Comparison of ENCODE assay signal across 9 cellular contexts in the genomic region with DNA sequence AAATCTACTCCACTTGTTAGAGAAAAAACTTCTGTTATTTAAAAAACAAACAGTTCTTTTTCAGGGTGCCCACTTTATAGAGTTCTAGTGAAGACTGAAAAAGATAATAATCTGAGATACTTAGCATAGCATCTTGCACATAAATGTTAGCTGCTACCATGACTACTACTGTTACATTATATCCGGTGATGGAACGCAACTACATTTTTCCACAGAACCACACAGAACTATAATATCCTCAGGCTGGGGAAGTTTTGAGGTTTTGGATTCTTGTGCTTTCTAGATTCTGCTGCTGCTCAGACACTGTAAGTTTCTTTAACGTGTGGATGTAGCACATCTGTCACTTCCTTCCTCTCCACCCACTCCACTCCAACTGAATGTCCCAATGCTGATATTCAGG.
DNase-seq lines count a peak whose midpoint lies in the region; ATAC-seq and TF ChIP-seq lines count a peak whose summit lies in the region.
"Had no signal": no experiment of that assay in that cellular context is flagged by ENCODE, and none has a peak within 500 bp of the region (broad histone marks: within the 10 kb centered on the region; RNA-seq: fewer than 3 reads in every experiment).

No MANE protein-coding gene starts in this region.

- no peaks in the 10 kb centered on the region for H3K36me3 Mint-ChIP-seq in activated T-cell treated with anti-CD3 and anti-CD28 coated beads, Interleukin-2, amount 50 U/mL, for 4 hours (ENCODE audit: insufficient read depth)
- no peaks in the 10 kb centered on the region for H3K36me3 Mint-ChIP-seq in WTC11
- H3K36me3 Mint-ChIP-seq: CD4-positive, CD25-positive, alpha-beta regulatory T cell had no signal

- POLR2A ChIA-PET in WTC11 (lab: Charles Lee): no interaction called here

- ATAC-seq in activated T-cell treated with anti-CD3 and anti-CD28 coated beads, Interleukin-2, amount 50 U/mL, for 4 hours: peak; percentile 34 to 45
- no peak for ATAC-seq in WTC11

- CTCF ChIA-PET in WTC11 (lab: Charles Lee): no interaction called here

- peaks cover 38% of the 10 kb centered on the region for H3K4me1 Mint-ChIP-seq in activated T-cell treated with anti-CD3 and anti-CD28 coated beads, Interleukin-2, amount 50 U/mL, for 4 hours (ENCODE audit: low read depth)
- peaks cover 84% of the 10 kb centered on the region for H3K4me1 Mint-ChIP-seq in WTC11

- no peaks in the 10 kb centered on the region for H3K9me3 Mint-ChIP-seq in activated T-cell treated with anti-CD3 and anti-CD28 coated beads, Interleukin-2, amount 50 U/mL, for 4 hours
- no peaks in the 10 kb centered on the region for H3K9me3 Mint-ChIP-seq in WTC11
- H3K9me3 Mint-ChIP-seq: CD4-positive, CD25-positive, alpha-beta regulatory T cell had no signal

- TF ChIP-seq CTCF in WTC11 (IDR thresholded peaks at IDR 0.05): no peak

- no peak for DNase-seq in activated T-cell treated with anti-CD3 and anti-CD28 coated beads, Interleukin-2, amount 50 U/mL, for 4 hours
- DNase-seq in activated T-cell treated with anti-CD3 and anti-CD28 coated beads, Interleukin-2, amount 50 U/mL, for 1 hour: no peak
- no peak for DNase-seq in WTC11 (ENCODE audit: low spot score)
- peak; percentile 78 for DNase-seq in fibroblast of peridontal ligament (ENCODE audit: extremely low read depth)
- DNase-seq in superior temporal gyrus (ENCODE audit: extremely low spot score): peak; percentile 54
- no peak for DNase-seq in NCI-H1105 treated with DMSO at 0.1 percent for 48 hours (lab: John Stamatoyannopoulos, UW)
- no peak for DNase-seq in NCI-H2029 (lab: John Stamatoyannopoulos, UW)
- DNase-seq in OCI-M1 (lab: John Stamatoyannopoulos, UW): no peak

- no peak overlapping the region for H3K4me3 Mint-ChIP-seq in activated T-cell treated with anti-CD3 and anti-CD28 coated beads, Interleukin-2, amount 50 U/mL, for 4 hours
- no peak overlapping the region for H3K4me3 Mint-ChIP-seq in WTC11
- H3K4me3 Mint-ChIP-seq: CD4-positive, CD25-positive, alpha-beta regulatory T cell had no signal

- peaks cover 7% of the 10 kb centered on the region for H3K27me3 Mint-ChIP-seq in activated T-cell treated with anti-CD3 and anti-CD28 coated beads, Interleukin-2, amount 50 U/mL, for 4 hours (ENCODE audit: low read depth)
- no peaks in the 10 kb centered on the region for H3K27me3 Mint-ChIP-seq in WTC11 (ENCODE audit: low read depth)
- H3K27me3 Mint-ChIP-seq: CD4-positive, CD25-positive, alpha-beta regulatory T cell had no signal

- H3K27ac Mint-ChIP-seq in WTC11: peak overlapping the region; percentile 98

TF ChIP-seq in WTC11, 78 proteins besides CTCF, POLR2A, EP300 and RAD21:
- TF ChIP-seq GABPB1 (CRISPR knock-in tag; IDR thresholded peaks at IDR 0.05): no peak
- no peak for TF ChIP-seq NFE2L1 (CRISPR knock-in tag; IDR thresholded peaks at IDR 0.05)
- no peak for TF ChIP-seq ZNF138 (CRISPR knock-in tag; conservative IDR thresholded peaks at IDR 0.05)
- no peak for TF ChIP-seq SP1 (CRISPR knock-in tag; conservative IDR thresholded peaks at IDR 0.05)
- no peak for TF ChIP-seq TEAD1 (CRISPR knock-in tag; IDR thresholded peaks at IDR 0.05)
- no peak for TF ChIP-seq TCF7 (CRISPR knock-in tag; IDR thresholded peaks at IDR 0.05; ENCODE audit: low read depth)
- TF ChIP-seq CREB1 (CRISPR knock-in tag; IDR thresholded peaks at IDR 0.05): no peak
- TF ChIP-seq MXD4 (CRISPR knock-in tag; IDR thresholded peaks at IDR 0.05; ENCODE audit: borderline replicate concordance): no peak
- TF ChIP-seq, protein P1, sequence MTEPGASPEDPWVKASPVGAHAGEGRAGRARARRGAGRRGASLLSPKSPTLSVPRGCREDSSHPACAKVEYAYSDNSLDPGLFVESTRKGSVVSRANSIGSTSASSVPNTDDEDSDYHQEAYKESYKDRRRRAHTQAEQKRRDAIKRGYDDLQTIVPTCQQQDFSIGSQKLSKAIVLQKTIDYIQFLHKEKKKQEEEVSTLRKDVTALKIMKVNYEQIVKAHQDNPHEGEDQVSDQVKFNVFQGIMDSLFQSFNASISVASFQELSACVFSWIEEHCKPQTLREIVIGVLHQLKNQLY (CRISPR knock-in tag; IDR thresholded peaks at IDR 0.05): no peak
- no peak for TF ChIP-seq ZNF416 (CRISPR knock-in tag; IDR thresholded peaks at IDR 0.05)
- TF ChIP-seq KAT7 (CRISPR knock-in tag; IDR thresholded peaks at IDR 0.05; ENCODE audit: borderline replicate concordance): no peak
- no peak for TF ChIP-seq GRHL2 (CRISPR knock-in tag; IDR thresholded peaks at IDR 0.05; ENCODE audit: insufficient replicate concordance, severe bottlenecking)
- TF ChIP-seq IRF2 (CRISPR knock-in tag; IDR thresholded peaks at IDR 0.05; ENCODE audit: borderline replicate concordance, low read depth): no peak
- TF ChIP-seq, protein P2, sequence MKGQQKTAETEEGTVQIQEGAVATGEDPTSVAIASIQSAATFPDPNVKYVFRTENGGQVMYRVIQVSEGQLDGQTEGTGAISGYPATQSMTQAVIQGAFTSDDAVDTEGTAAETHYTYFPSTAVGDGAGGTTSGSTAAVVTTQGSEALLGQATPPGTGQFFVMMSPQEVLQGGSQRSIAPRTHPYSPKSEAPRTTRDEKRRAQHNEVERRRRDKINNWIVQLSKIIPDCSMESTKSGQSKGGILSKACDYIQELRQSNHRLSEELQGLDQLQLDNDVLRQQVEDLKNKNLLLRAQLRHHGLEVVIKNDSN (CRISPR knock-in tag; IDR thresholded peaks at IDR 0.05): no peak
- TF ChIP-seq, protein P3, sequence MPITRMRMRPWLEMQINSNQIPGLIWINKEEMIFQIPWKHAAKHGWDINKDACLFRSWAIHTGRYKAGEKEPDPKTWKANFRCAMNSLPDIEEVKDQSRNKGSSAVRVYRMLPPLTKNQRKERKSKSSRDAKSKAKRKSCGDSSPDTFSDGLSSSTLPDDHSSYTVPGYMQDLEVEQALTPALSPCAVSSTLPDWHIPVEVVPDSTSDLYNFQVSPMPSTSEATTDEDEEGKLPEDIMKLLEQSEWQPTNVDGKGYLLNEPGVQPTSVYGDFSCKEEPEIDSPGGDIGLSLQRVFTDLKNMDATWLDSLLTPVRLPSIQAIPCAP (CRISPR knock-in tag; IDR thresholded peaks at IDR 0.05): no peak
- no peak for TF ChIP-seq HMGA2 (CRISPR knock-in tag; IDR thresholded peaks at IDR 0.05)
- no peak for TF ChIP-seq NR2C2 (CRISPR knock-in tag; IDR thresholded peaks at IDR 0.05)
- TF ChIP-seq, protein P4, sequence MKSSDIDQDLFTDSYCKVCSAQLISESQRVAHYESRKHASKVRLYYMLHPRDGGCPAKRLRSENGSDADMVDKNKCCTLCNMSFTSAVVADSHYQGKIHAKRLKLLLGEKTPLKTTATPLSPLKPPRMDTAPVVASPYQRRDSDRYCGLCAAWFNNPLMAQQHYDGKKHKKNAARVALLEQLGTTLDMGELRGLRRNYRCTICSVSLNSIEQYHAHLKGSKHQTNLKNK (CRISPR knock-in tag; IDR thresholded peaks at IDR 0.05): no peak
TF ChIP-seq in WTC11: peak in this region for 0.

Comparison
In these comparisons a context has a peak if more than half of its experiments do, and no peak if none do; other contexts are left out.
1. DNase-seq: peak in fibroblast of peridontal ligament (single experiment) and superior temporal gyrus (single experiment); none in activated T-cell treated with anti-CD3 and anti-CD28 coated beads, Interleukin-2, amount 50 U/mL, for 4 hours (single experiment), activated T-cell treated with anti-CD3 and anti-CD28 coated beads, Interleukin-2, amount 50 U/mL, for 1 hour (single experiment), WTC11 (single experiment), NCI-H1105 treated with DMSO at 0.1 percent for 48 hours (single experiment), NCI-H2029 (single experiment) and OCI-M1 (single experiment).